Comparison of ENCODE assay signal across 10 cellular contexts in the genomic region with DNA sequence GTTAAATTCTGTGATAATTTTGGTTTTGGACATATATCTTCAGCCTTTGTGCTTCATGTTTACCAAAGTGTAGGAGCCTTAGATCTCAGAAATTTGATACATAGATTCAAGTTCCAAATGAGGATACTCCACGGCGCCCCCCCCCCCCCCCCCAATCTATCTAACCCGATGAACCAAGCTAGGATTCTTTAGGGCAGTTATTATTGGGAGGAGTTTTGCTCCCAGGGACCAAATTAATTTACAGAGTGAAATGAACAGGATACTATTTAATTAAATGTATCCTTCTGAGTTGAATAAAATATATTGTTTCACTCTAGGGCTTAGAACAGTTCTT. TPM values are rescaled to one million over a fixed set of nuclear protein-coding genes. Genes with fewer than 3 reads are reported as not detected.
A peak's percentile ranks its signal among the peaks of the same experiment; 100 is the strongest.
DNase-seq lines count a peak whose midpoint lies in the region; ATAC-seq, FAIRE-seq and TF ChIP-seq lines count a peak whose summit lies in the region.
"Had no signal": no experiment of that assay in that cellular context is flagged by ENCODE, and none has a peak within 500 bp of the region (broad histone marks: within the 10 kb centered on the region; RNA-seq: fewer than 3 reads in every experiment).

No MANE protein-coding gene starts in this region.

- no peaks in the 10 kb centered on the region for H3K27me3 Mint-ChIP-seq in naive thymus-derived CD8-positive, alpha-beta T cell

- no peak for TF ChIP-seq EP300 in GM12878 (IDR thresholded peaks at IDR 0.05; ENCODE audit: borderline replicate concordance in 1 of 2, control insufficient read depth in 1 of 2, low read depth in 2 of 2, low read length in 2 of 2)

- DNase-seq in GM12878 (ENCODE audit: low read depth, low spot score) (no peak), SJCRH30 (no peak), GM13977 (ENCODE audit: low spot score) (no peak), HPDE6-E6E7 (ENCODE audit: extremely low spot score) (no peak)
- DNase-seq in naive thymus-derived CD8-positive, alpha-beta T cell: no peak
- DNase-seq: SHP77 had no signal

- intact Hi-C loops in GM12878 (cut with micrococcal nuclease; ENCODE audit: unreplicated experiment): loop anchor here (5.0 to 10.0 kb wide), 2 partner anchors 94 to 668 kb away; partner anchors contain the start of gene NRIP1

- SMC1A ChIA-PET in GM12878 (lab: Charles Lee; ENCODE audit: uncharacterized antibody, unreplicated experiment): no interaction called here

- peak overlapping the region; percentile 35 to 94 (median 84) for H3K27ac Mint-ChIP-seq in naive thymus-derived CD8-positive, alpha-beta T cell

- H3K36me3 ChIP-seq in BLaER1 treated with 17β-estradiol and CSF1 and Interleukin-3, amounts not matched to agents 10 nM and 100 nM: peaks cover 0 to 33% (median 12%) of the 10 kb centered on the region in 11 experiments; a peak in 12 of 22 replicates
- H3K36me3 ChIP-seq in HUES48 (ENCODE audit: control insufficient read depth, insufficient read depth, low read length) (no peaks in the 10 kb centered on the region), GM12878 (ENCODE audit: control insufficient read depth in 2 of 2, insufficient read depth in 2 of 2, low read length in 1 of 2) (no peaks in the 10 kb centered on the region), SJCRH30 (peaks cover 3% of the 10 kb centered on the region; the same call in 1 of the 2 replicates)
- H3K36me3 ChIP-seq: adrenal gland had no signal

- H3K4me1 ChIP-seq in BLaER1 treated with 17β-estradiol and CSF1 and Interleukin-3, amounts not matched to agents 10 nM and 100 nM: peaks cover 3 to 43% (median 21%) of the 10 kb centered on the region in 10 experiments
- H3K4me1 ChIP-seq in HUES48 (ENCODE audit: control insufficient read depth, insufficient read depth, low read length) (peaks cover 42% of the 10 kb centered on the region), GM12878 (ENCODE audit: control insufficient read depth, insufficient read depth, low read length) (peaks cover 6% of the 10 kb centered on the region; the same call in 1 of the 2 replicates), SJCRH30 (peaks cover 9% of the 10 kb centered on the region)

- CTCF ChIA-PET in GM12878 (lab: Yijun Ruan, JAX): no interaction called here

- H4K20me1 ChIP-seq in BLaER1 treated with 17β-estradiol and CSF1 and Interleukin-3, amounts not matched to agents 10 nM and 100 nM: peaks cover 4 to 62% (median 26%) of the 10 kb centered on the region in 11 experiments; a peak in 17 of 22 replicates
- H4K20me1 ChIP-seq in GM12878 (ENCODE audit: control insufficient read depth, insufficient read depth): no peaks in the 10 kb centered on the region

- no peak for TF ChIP-seq CTCF in GM12878 (IDR thresholded peaks at IDR 0.05 in 2 of 3, conservative IDR thresholded peaks at IDR 0.05 in 1 of 3; ENCODE audit: control insufficient read depth in 2 of 3, extremely low read depth in 1 of 3, insufficient read depth in 1 of 3, low read depth in 3 of 3, low read length in 3 of 3)
- TF ChIP-seq CTCF in GM13977 (IDR thresholded peaks at IDR 0.05; ENCODE audit: extremely low read depth, insufficient read depth, missing control alignments): no peak

- H3K79me2 ChIP-seq in GM12878 (ENCODE audit: control insufficient read depth, insufficient read depth, low read length): peaks cover 74% of the 10 kb centered on the region

- ATAC-seq in GM12878 (no peak), GM18517 (IDR thresholded peaks at IDR 0.05; ENCODE audit: unreplicated experiment) (no peak)
- ATAC-seq in naive thymus-derived CD8-positive, alpha-beta T cell: no peak

- H3K27ac ChIP-seq in BLaER1 treated with 17β-estradiol and CSF1 and Interleukin-3, amounts not matched to agents 10 nM and 100 nM: peak overlapping the region in 7 of 11 experiments; percentile 25 to 96 (median 36); a peak in 9 of 22 replicates
- H3K27ac ChIP-seq in HUES48 (ENCODE audit: low read depth, low read length) (no peak overlapping the region), GM12878 (ENCODE audit: control insufficient read depth, insufficient read depth) (peak overlapping the region; percentile 73; the same call in 1 of the 2 replicates), SJCRH30 (no peak overlapping the region)
- H3K27ac ChIP-seq: adrenal gland had no signal

- H3K36me3 Mint-ChIP-seq in naive thymus-derived CD8-positive, alpha-beta T cell: peaks cover 0 to 5% (median 0%) of the 10 kb centered on the region in 3 donors

- FAIRE-seq in GM12878 (lab: Jason Lieb, UNC): no peak

- RAD21 ChIA-PET in GM12878 (lab: Charles Lee; ENCODE audit: unreplicated experiment): interaction anchor here (0.8 kb wide), 1 partner anchor 95 kb away, joined by 3 read pairs; no protein-coding TSS in a partner anchor

- no peaks in the 10 kb centered on the region; a peak in 1 of 22 replicates for H3K27me3 ChIP-seq in BLaER1 treated with 17β-estradiol and CSF1 and Interleukin-3, amounts not matched to agents 10 nM and 100 nM
- H3K27me3 ChIP-seq in HUES48 (ENCODE audit: control insufficient read depth, insufficient read depth, low read length) (no peaks in the 10 kb centered on the region), GM12878 (replicated peaks in 1 of 2; ENCODE audit: control insufficient read depth in 2 of 2, insufficient read depth in 2 of 2, low read length in 1 of 2) (no peaks in the 10 kb centered on the region), SJCRH30 (no peaks in the 10 kb centered on the region)
- H3K27me3 ChIP-seq: adrenal gland had no signal

- no peak overlapping the region for H2AFZ ChIP-seq in GM12878 (ENCODE audit: control insufficient read depth, low read depth, low read length)

- peak overlapping the region; percentile 81 to 100 (median 89) for H3K4me2 ChIP-seq in BLaER1 treated with 17β-estradiol and CSF1 and Interleukin-3, amounts not matched to agents 10 nM and 100 nM
- peak overlapping the region; percentile 83 for H3K4me2 ChIP-seq in GM12878 (ENCODE audit: control insufficient read depth, insufficient read depth)

- no peak for TF ChIP-seq POLR2A in GM12878 (IDR thresholded peaks at IDR 0.05; ENCODE audit: low read depth, low read length)

- H3K9me3 ChIP-seq in BLaER1 treated with 17β-estradiol and CSF1 and Interleukin-3, amounts not matched to agents 10 nM and 100 nM (replicated peaks in 1 of 11): peaks cover 0 to 37% (median 31%) of the 10 kb centered on the region in 11 experiments; a peak in 18 of 22 replicates
- H3K9me3 ChIP-seq in HUES48 (ENCODE audit: control insufficient read depth, insufficient read depth, low read length) (no peaks in the 10 kb centered on the region), GM12878 (replicated peaks; ENCODE audit: control insufficient read depth, insufficient read depth, low read length) (no peaks in the 10 kb centered on the region; the same call in 2 of the 3 replicates), SJCRH30 (replicated peaks) (0 out of 2 replicates have a peak, but pooled peaks cover 2% of the 10 kb centered on the region)
- H3K9me3 ChIP-seq: adrenal gland had no signal

- peak overlapping the region; percentile 74 to 98 (median 92); a peak in 18 of 20 replicates for H3K4me3 ChIP-seq in BLaER1 treated with 17β-estradiol and CSF1 and Interleukin-3, amounts not matched to agents 10 nM and 100 nM
- H3K4me3 ChIP-seq in HUES48 (ENCODE audit: low read depth, low read length) (peak overlapping the region; percentile 92; the same call in 1 of the 2 replicates), GM12878 (peak overlapping the region; percentile 89), SJCRH30 (no peak overlapping the region)

- in situ Hi-C loops in GM12878 (cut with MboI) (loop anchor here (25.0 kb wide), 4 partner anchors 696 to 1879 kb away; partner anchors contain the start of gene BTG3), GM13977 (cut with MboI; ENCODE audit: low pct_unique_long_range_greater_than_20kb, low sequenced_read_pairs, unreplicated experiment) (no loop called here)

- H3K9me3 Mint-ChIP-seq in naive thymus-derived CD8-positive, alpha-beta T cell: peaks cover 0 to 2% (median 0%) of the 10 kb centered on the region in 9 donors

- TF ChIP-seq RAD21 in GM12878 (IDR thresholded peaks at IDR 0.05; ENCODE audit: insufficient read depth, low read depth, low read length): no peak

- no TSS peak for BruUV-seq in GM12878 (replicated peaks; lab: Mats Ljungman, UMichigan)

- 0% methylated on average over 2 of the region's 3 CpGs for WGBS in GM12878 (ENCODE audit: insufficient coverage, insufficient replicate concordance, low lambda C conversion rate, missing lambda C conversion rate)

- H3K4me1 Mint-ChIP-seq in naive thymus-derived CD8-positive, alpha-beta T cell: peaks cover 18 to 69% (median 52%) of the 10 kb centered on the region in 4 donors

- H3K4me3 Mint-ChIP-seq in naive thymus-derived CD8-positive, alpha-beta T cell: peak overlapping the region; percentile 65 to 98 (median 80)

- POLR2A ChIA-PET in GM12878 (lab: Charles Lee): interaction anchor here (1.0 to 1.2 kb wide), 2 partner anchors 10 to 61 kb away, joined by 3 read pairs; no protein-coding TSS in a partner anchor
- POLR2A ChIA-PET in naive thymus-derived CD8-positive, alpha-beta T cell (lab: Charles Lee): interaction anchor here (0.7 to 1.0 kb wide), 4 partner anchors 87 to 1517 kb away, joined by 3 to 4 read pairs (median 4); partner anchors contain the start of gene RBM11

- peak overlapping the region in 8 of 11 experiments; percentile 39 to 97 (median 76); a peak in 13 of 22 replicates for H3K9ac ChIP-seq in BLaER1 treated with 17β-estradiol and CSF1 and Interleukin-3, amounts not matched to agents 10 nM and 100 nM
- H3K9ac ChIP-seq in HUES48 (ENCODE audit: low read depth, low read length) (no peak overlapping the region), GM12878 (ENCODE audit: control insufficient read depth, insufficient read depth, low read length) (peak overlapping the region; percentile 65)

RNA-seq across cellular contexts. Expression of gene USP25, which starts 3.2 kb away (rescaled TPM):
- total RNA-seq in GM12878 (2013; cell fraction: nucleolus; rRNA removed): 73.9 and 75.4 TPM in 2 replicates
- total RNA-seq in GM12878 (2014; rRNA removed): 28.8 and 29.9 TPM in 2 replicates
- 29.2 and 31.3 TPM in 2 replicates for total RNA-seq in GM12878 (2014; rRNA removed; fragmentation: Illumina TruSeq; extraction: Trizol)
- total RNA-seq in GM12878 (2021): 27.5 and 28.3 TPM in 2 replicates
- 11.8 TPM for polyA plus RNA-seq in GM12878 (2011; ENCODE audit: low read depth)
- 25.6 and 35.8 TPM in 2 replicates for polyA plus RNA-seq in GM12878 (2011; rRNA removed)
- polyA plus RNA-seq in GM12878 (2011; cell fraction: cytosol; rRNA removed): 11.7 and 12.1 TPM in 2 replicates
- polyA plus RNA-seq in GM12878 (2011; cell fraction: nucleus; rRNA removed): 19.0 and 20.7 TPM in 2 replicates
- polyA plus RNA-seq in GM12878 (2012): 8.8 and 15.7 TPM in 2 replicates
- polyA plus RNA-seq in GM12878 (2014; fragmentation: Illumina TruSeq; extraction: Trizol): 25.3 and 35.3 TPM in 2 replicates
- 1 to 10 TPM; 6.2 to 7.4 TPM for polyA plus RNA-seq in GM12878 (2014; fragmentation: Nextera tagmentation; extraction: Ambion mirVana)
- polyA plus RNA-seq in GM12878 (2014; rRNA removed): 17.5 and 21.5 TPM in 2 replicates
- 1 to 10 TPM; 1.5 to 2.6 TPM for polyA plus RNA-seq in GM12878 (2016; fragmentation: Nextera tagmentation; extraction: Ambion mirVana)
- 44.2 and 88.0 TPM in 2 replicates for polyA minus RNA-seq in GM12878 (2011; rRNA and poly(A)+ RNA removed)
- polyA minus RNA-seq in GM12878 (2011; cell fraction: cytosol; rRNA and poly(A)+ RNA removed): 11.1 and 17.9 TPM in 2 replicates
- 65.6 and 87.2 TPM in 2 replicates for polyA minus RNA-seq in GM12878 (2011; cell fraction: nucleus; rRNA and poly(A)+ RNA removed)
- total RNA-seq in naive thymus-derived CD8-positive, alpha-beta T cell: 10 to 100 TPM; 73.6 to 83.2 TPM
- 10 to 100 TPM in 2 of 3 donors, 1 to 10 TPM in 1; 8.9 to 32.8 (median 19.4) TPM for polyA plus RNA-seq in naive thymus-derived CD8-positive, alpha-beta T cell
- 33.8 and 37.6 TPM in 2 replicates for total RNA-seq in SJCRH30 (2014; rRNA removed; shearing (Covaris generic))

Comparison
In these comparisons a context has a peak if more than half of its experiments do, and no peak if none do; other contexts are left out.
1. H3K27ac ChIP-seq: peak in BLaER1 treated with 17β-estradiol and CSF1 and Interleukin-3, amounts not matched to agents 10 nM and 100 nM (7 of 11) and GM12878 (single experiment); none in HUES48 (single experiment) and SJCRH30 (single experiment).